ENCODE assay signal across 34 cellular contexts in the genomic region with DNA sequence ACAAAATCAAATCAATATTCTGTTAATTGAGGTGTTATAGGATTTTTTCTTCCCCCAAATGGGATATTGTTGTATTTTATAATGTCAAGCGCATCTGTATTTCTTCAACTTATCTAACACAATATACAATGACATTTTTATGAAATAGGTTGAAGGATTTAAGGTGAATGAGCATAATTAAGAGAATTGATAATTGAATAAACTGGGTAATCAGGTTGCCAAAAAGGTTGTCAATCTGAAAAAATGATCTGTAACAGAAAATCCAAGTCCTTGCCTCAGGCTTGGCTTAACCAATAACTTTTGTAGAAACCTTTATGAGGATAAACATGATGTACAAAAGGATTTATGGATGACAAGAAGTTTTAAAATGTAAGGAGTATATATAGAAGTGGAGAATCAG.
"Had no signal": no experiment of that assay in that cellular context is flagged by ENCODE, and none has a peak within 500 bp of the region (broad histone marks: within the 10 kb centered on the region; RNA-seq: fewer than 3 reads in every experiment).

No MANE protein-coding gene starts in this region.

- H3K9ac ChIP-seq: KMS-11 had no signal

- H3K27ac ChIP-seq: KMS-11 had no signal

- H3K27me3 ChIP-seq: MG63 had no signal

- H3K9me3 ChIP-seq: MG63 had no signal

- H3K4me2 ChIP-seq: KMS-11 had no signal

- H3K4me3 ChIP-seq: MG63 had no signal

- H3K36me3 ChIP-seq: MG63 had no signal

- DNase-seq: Karpas-422, Kasumi-1, KG1, MG63, MV-4-11, NCI-H1048, NCI-H1092, NCI-H1092 treated with DMSO at 0.1 percent for 48 hours, NCI-H1105, NCI-H1105 treated with DMSO at 0.1 percent for 48 hours, NCI-H1417, NCI-H1417 treated with DMSO at 0.1 percent for 48 hours, NCI-H1436, NCI-H1436 treated with DMSO at 0.1 percent for 48 hours, NCI-H146, NCI-H1694, NCI-H1694 treated with DMSO at 0.1 percent for 48 hours, NCI-H187, NCI-H187 treated with DMSO at 0.1 percent for 48 hours, NCI-H1930, NCI-H2029, NCI-H2029 treated with DMSO at 0.1 percent for 48 hours, NCI-H2081, NCI-H2081 treated with DMSO at 0.1 percent for 48 hours, NCI-H2107, NCI-H2171, NCI-H2171 treated with DMSO at 0.1 percent for 48 hours, NCI-H2227 treated with DMSO at 0.1 percent for 48 hours, NCI-H226, NCI-H345, NCI-H446, NCI-H446 treated with DMSO at 0.1 percent for 48 hours, NCI-H510A had no signal
